In the genomic region with DNA sequence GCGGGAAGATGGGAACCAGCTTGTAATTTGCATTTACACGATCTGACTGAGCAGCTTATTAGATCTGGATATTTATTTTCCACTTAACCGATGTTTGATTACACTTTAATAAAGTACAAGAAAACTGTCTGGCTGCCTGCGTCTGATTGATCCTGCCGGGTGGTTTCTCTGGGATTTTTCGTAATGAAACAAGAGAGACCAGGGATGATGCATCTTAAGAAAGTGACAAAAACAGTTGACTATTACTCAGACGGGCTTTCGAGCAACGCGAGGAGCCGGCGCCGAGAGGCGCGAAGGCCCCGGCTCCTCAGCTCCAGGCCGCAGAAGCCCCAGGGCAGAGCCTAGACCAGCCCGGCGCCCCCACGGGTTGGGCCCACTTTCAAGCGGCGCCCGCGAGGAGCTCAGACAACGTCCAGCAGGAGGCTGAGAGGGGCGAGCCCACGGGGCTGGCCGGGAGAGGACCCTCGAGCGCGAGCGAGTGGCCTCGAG, we compare ENCODE assay signal across 10 cellular contexts.
A peak's percentile ranks its signal among the peaks of the same experiment; 100 is the strongest.
DNase-seq lines count a peak whose midpoint lies in the region; ATAC-seq and TF ChIP-seq lines count a peak whose summit lies in the region.
"Had no signal": no experiment of that assay in that cellular context is flagged by ENCODE, and none has a peak within 500 bp of the region (broad histone marks: within the 10 kb centered on the region; RNA-seq: fewer than 3 reads in every experiment).

No MANE protein-coding gene starts in this region.

- no peak overlapping the region for H2BK12ac ChIP-seq in trophoblast cell (ENCODE audit: low read length)

- no peak overlapping the region for H2BK5ac ChIP-seq in trophoblast cell (ENCODE audit: low read depth, low read length, poor library complexity)

- H3K4ac ChIP-seq in trophoblast cell (ENCODE audit: low read depth, low read length) = no peak overlapping the region

- CTCF ChIA-PET in CD8-positive, alpha-beta T cell (lab: Charles Lee) = no interaction called here

- no peak overlapping the region for H4K91ac ChIP-seq in trophoblast cell (ENCODE audit: low read depth, low read length)

- no peak overlapping the region for H3K27ac ChIP-seq in CD8-positive, alpha-beta T cell (ENCODE audit: low read depth, low read length)
- H3K27ac ChIP-seq in trophoblast cell (ENCODE audit: low read depth, low read length) = no peak overlapping the region

- no peak overlapping the region for H3K27ac Mint-ChIP-seq in CD8-positive, alpha-beta T cell
- no peak overlapping the region for H3K27ac Mint-ChIP-seq in glutamatergic neuron (ENCODE audit: unreplicated experiment)

- H3K9me3 Mint-ChIP-seq in CD8-positive, alpha-beta T cell = no peaks in the 10 kb centered on the region
- H3K9me3 Mint-ChIP-seq in glutamatergic neuron (ENCODE audit: unreplicated experiment) = no peaks in the 10 kb centered on the region

- peaks cover 67% of the 10 kb centered on the region for H3K27me3 ChIP-seq in CD8-positive, alpha-beta T cell (ENCODE audit: insufficient read depth, low read length)
- H3K27me3 ChIP-seq in trophoblast cell (ENCODE audit: insufficient read depth, low read length) = peaks cover 54% of the 10 kb centered on the region

- H3K4me1 Mint-ChIP-seq in CD8-positive, alpha-beta T cell (ENCODE audit: low read depth) = peaks cover 19% of the 10 kb centered on the region
- peaks cover 14% of the 10 kb centered on the region for H3K4me1 Mint-ChIP-seq in glutamatergic neuron (ENCODE audit: low read depth, unreplicated experiment)

- no peaks in the 10 kb centered on the region for H3K36me3 Mint-ChIP-seq in CD8-positive, alpha-beta T cell
- no peaks in the 10 kb centered on the region for H3K36me3 Mint-ChIP-seq in glutamatergic neuron (ENCODE audit: unreplicated experiment)

- H3K4me2 ChIP-seq in trophoblast cell (ENCODE audit: low read length) = peak overlapping the region; percentile 12

- no peak for DNase-seq in CD8-positive, alpha-beta T cell
- DNase-seq in NCI-H69 (lab: John Stamatoyannopoulos, UW) = peak; percentile 85
- peak; percentile 33 for DNase-seq in glutamatergic neuron
- peak in 1 of 2 donors; percentile 10 for DNase-seq in trophoblast cell
- no peak for DNase-seq in GF-D8 (lab: John Stamatoyannopoulos, UW)
- no peak for DNase-seq in GM13976 (ENCODE audit: low spot score)
- no peak for DNase-seq in inferior parietal cortex (ENCODE audit: extremely low spot score)
- DNase-seq: DMS53, NCI-H510A treated with DMSO at 0.1 percent for 48 hours had no signal

- in situ Hi-C loops in GM13976 (cut with MboI; ENCODE audit: low sequenced_read_pairs, unreplicated experiment) = no loop called here

- H4K8ac ChIP-seq in trophoblast cell (ENCODE audit: low read depth, low read length) = no peak overlapping the region

- no peak overlapping the region for H3K23ac ChIP-seq in trophoblast cell (ENCODE audit: low read length)

- no peak for TF ChIP-seq CTCF in CD8-positive, alpha-beta T cell (IDR thresholded peaks at IDR 0.05)
- TF ChIP-seq CTCF in glutamatergic neuron (IDR thresholded peaks at IDR 0.05; ENCODE audit: partially characterized antibody, unreplicated experiment) (no peak), GM13976 (IDR thresholded peaks at IDR 0.05; ENCODE audit: borderline replicate concordance, control extremely low read depth, extremely low read depth, insufficient read depth, missing control alignments) (no peak)

- H3K14ac ChIP-seq in trophoblast cell (ENCODE audit: low read length) = no peak overlapping the region

- H2BK120ac ChIP-seq in trophoblast cell (ENCODE audit: insufficient read depth, low read length, poor library complexity) = no peak overlapping the region

- no peak overlapping the region for H2AFZ ChIP-seq in trophoblast cell (ENCODE audit: insufficient read depth, low read length, poor library complexity)

- peak overlapping the region; percentile 38 for H3K4me3 Mint-ChIP-seq in CD8-positive, alpha-beta T cell
- peak overlapping the region; percentile 51 for H3K4me3 Mint-ChIP-seq in glutamatergic neuron (ENCODE audit: unreplicated experiment)

- H2AK5ac ChIP-seq in trophoblast cell (ENCODE audit: low read length) = no peak overlapping the region

- no peak overlapping the region for H3K9ac ChIP-seq in trophoblast cell (ENCODE audit: low read length)

- H3K9me3 ChIP-seq in CD8-positive, alpha-beta T cell (ENCODE audit: low read length) = no peaks in the 10 kb centered on the region
- H3K9me3 ChIP-seq in trophoblast cell (ENCODE audit: insufficient read depth, low read depth, low read length) = peaks cover 8% of the 10 kb centered on the region

- intact Hi-C loops in CD8-positive, alpha-beta T cell (cut with DNase I, micrococcal nuclease) = loop anchor here in 1 of 2 experiments (10.0 kb wide), 1 partner anchor 110 kb away; no protein-coding TSS in a partner anchor

- no peak overlapping the region for H3K18ac ChIP-seq in trophoblast cell (ENCODE audit: low read length)

- no peak for ATAC-seq in CD8-positive, alpha-beta T cell
- ATAC-seq in HG03095 (IDR thresholded peaks at IDR 0.05; ENCODE audit: unreplicated experiment) = no peak

- peaks cover 24% of the 10 kb centered on the region for H3K4me1 ChIP-seq in CD8-positive, alpha-beta T cell (ENCODE audit: insufficient read depth, low read length)
- H3K4me1 ChIP-seq in trophoblast cell (ENCODE audit: control insufficient read depth in 1 of 2, insufficient read depth in 2 of 2, low read length in 2 of 2) = peaks cover 7 to 10% of the 10 kb centered on the region in 2 experiments

- WGBS in trophoblast cell (ENCODE audit: extremely low coverage, insufficient coverage, insufficient read length) = no CpG with 5 or more reads among the region's 33 CpGs

- H3K79me2 ChIP-seq in trophoblast cell (ENCODE audit: control insufficient read depth, insufficient read depth, low read length, poor library complexity) = no peaks in the 10 kb centered on the region

- POLR2A ChIA-PET in CD8-positive, alpha-beta T cell (lab: Charles Lee) = no interaction called here

- no peaks in the 10 kb centered on the region for H3K36me3 ChIP-seq in CD8-positive, alpha-beta T cell (ENCODE audit: insufficient read depth, low read length)
- H3K36me3 ChIP-seq in trophoblast cell (ENCODE audit: control insufficient read depth in 1 of 2, insufficient read depth in 2 of 2, low read length in 2 of 2) = no peaks in the 10 kb centered on the region

- H3K79me1 ChIP-seq in trophoblast cell (ENCODE audit: low read length) = no peaks in the 10 kb centered on the region

- no peak overlapping the region for H3K4me3 ChIP-seq in CD8-positive, alpha-beta T cell (ENCODE audit: low read depth, low read length)
- no peak overlapping the region for H3K4me3 ChIP-seq in trophoblast cell (ENCODE audit: low read depth, low read length)

- H4K12ac ChIP-seq in trophoblast cell (ENCODE audit: low read depth, low read length) = no peak overlapping the region

- H3K27me3 Mint-ChIP-seq in CD8-positive, alpha-beta T cell (ENCODE audit: low read depth) = peaks cover 80% of the 10 kb centered on the region
- peaks cover 13% of the 10 kb centered on the region for H3K27me3 Mint-ChIP-seq in glutamatergic neuron (ENCODE audit: unreplicated experiment)

Comparison
In these comparisons a context has a peak if more than half of its experiments do, and no peak if none do; other contexts are left out.
1. DNase-seq: peak in NCI-H69 (single experiment) and glutamatergic neuron (single experiment); none in CD8-positive, alpha-beta T cell (0 of 7), GF-D8 (single experiment), GM13976 (single experiment) and inferior parietal cortex (single experiment).